1 cellular context compared by ENCODE assay signal in genomic region chr7:128783143-128783799, GRCh38.
TF ChIP-seq lines count a peak whose summit lies in the region.

No MANE protein-coding gene starts in this region.

TF ChIP-seq in K562, 482 proteins besides CTCF, POLR2A, EP300 and RAD21 (continued from another document and continues in another):
- peak; percentile 67 for TF ChIP-seq E2F8 (IDR thresholded peaks at IDR 0.05; ENCODE audit: low read depth, partially characterized antibody)
- peak; percentile 82 for TF ChIP-seq ZNF24 (IDR thresholded peaks at IDR 0.05)
- peak; percentile 40; the same call in 1 of the 2 replicates for TF ChIP-seq ZBTB7A (IDR thresholded peaks at IDR 0.05; ENCODE audit: borderline replicate concordance, control insufficient read depth, low read depth, low read length)
- TF ChIP-seq ATF6 (CRISPR knock-in tag; IDR thresholded peaks at IDR 0.05): peak; percentile 44; the same call in 1 of the 2 replicates
- TF ChIP-seq CREM (IDR thresholded peaks at IDR 0.05; ENCODE audit: low read depth): peak; percentile 87
- TF ChIP-seq PHF8 (IDR thresholded peaks at IDR 0.05; ENCODE audit: borderline replicate concordance, low read length): peak; percentile 43; the same call in 1 of the 2 replicates
- TF ChIP-seq L3MBTL2 (IDR thresholded peaks at IDR 0.05): peak; percentile 58; the same call in 1 of the 2 replicates
- no peak for TF ChIP-seq SLC30A9 (CRISPR knock-in tag; IDR thresholded peaks at IDR 0.05)
- peak; percentile 84 for TF ChIP-seq MAX (CRISPR knock-in tag; IDR thresholded peaks at IDR 0.05)
- TF ChIP-seq SIN3A (IDR thresholded peaks at IDR 0.05; ENCODE audit: borderline replicate concordance in 2 of 2, control insufficient read depth in 1 of 2, low read depth in 2 of 2, low read length in 2 of 2): 0 out of 4 replicates have a peak, but pooled peaks of 1 of the 2 experiments have one; percentile 4
- TF ChIP-seq RBM34 (IDR thresholded peaks at IDR 0.05; ENCODE audit: borderline replicate concordance, insufficient read depth, low read length): no peak
- peak; percentile 92; the same call in 1 of the 2 replicates for TF ChIP-seq ERF (CRISPR knock-in tag; IDR thresholded peaks at IDR 0.05)
- peak; percentile 68; the same call in 1 of the 2 replicates for TF ChIP-seq SREBF1 (IDR thresholded peaks at IDR 0.05; ENCODE audit: borderline replicate concordance, low read depth, low read length)
- TF ChIP-seq DMBX1 (CRISPR knock-in tag; IDR thresholded peaks at IDR 0.05; ENCODE audit: borderline replicate concordance): peak; percentile 83; the same call in 1 of the 2 replicates
- peak; percentile 61 to 78; a peak in 2 of 4 replicates for TF ChIP-seq TEAD1 (CRISPR knock-in tag; IDR thresholded peaks at IDR 0.05)
- TF ChIP-seq ZBTB12 (CRISPR knock-in tag; IDR thresholded peaks at IDR 0.05): 0 out of 2 replicates have a peak, but pooled peaks have one; percentile 14
- TF ChIP-seq BRF2 (IDR thresholded peaks at IDR 0.05; ENCODE audit: borderline replicate concordance, insufficient read depth, insufficient read length): no peak
- TF ChIP-seq KLF10 (CRISPR knock-in tag; IDR thresholded peaks at IDR 0.05): no peak
- TF ChIP-seq CREB1 (IDR thresholded peaks at IDR 0.05): peak; percentile 69
- peak; percentile 79 for TF ChIP-seq CREB1 (CRISPR knock-in tag; IDR thresholded peaks at IDR 0.05)
- TF ChIP-seq DPF2 (IDR thresholded peaks at IDR 0.05): peak; percentile 63; the same call in 1 of the 2 replicates
- 0 out of 4 replicates have a peak, but pooled peaks of 1 of the 2 experiments have one; percentile 33 for TF ChIP-seq UBTF (IDR thresholded peaks at IDR 0.05; ENCODE audit: borderline replicate concordance in 1 of 2, low read depth in 2 of 2, low read length in 2 of 2)
- TF ChIP-seq ZNF354B (CRISPR knock-in tag; IDR thresholded peaks at IDR 0.05): no peak
- peak in 1 of 2 experiments; percentile 77; a peak in 2 of 4 replicates for TF ChIP-seq FOXK2 (conservative IDR thresholded peaks at IDR 0.05 in 1 of 2, IDR thresholded peaks at IDR 0.05 in 1 of 2; ENCODE audit: low read depth in 2 of 2)
- peak; percentile 76 to 99; a peak in 3 of 4 replicates for TF ChIP-seq TBL1XR1 (IDR thresholded peaks at IDR 0.05; ENCODE audit: low read length in 2 of 2)
- peak; percentile 71 for TF ChIP-seq SMAD1 (IDR thresholded peaks at IDR 0.05; ENCODE audit: low read depth, low read length, partially characterized antibody)
- TF ChIP-seq SP2 (IDR thresholded peaks at IDR 0.05; ENCODE audit: extremely low read depth, low read depth, low read length, poor library complexity, severe bottlenecking): no peak
- TF ChIP-seq IRF9 (tag; IDR thresholded peaks at IDR 0.05): 0 out of 2 replicates have a peak, but pooled peaks have one; percentile 42
- peak; percentile 73; the same call in 1 of the 2 replicates for TF ChIP-seq ZC3H8 (IDR thresholded peaks at IDR 0.05)
- peak; percentile 79; the same call in 1 of the 2 replicates for TF ChIP-seq MTA3 (IDR thresholded peaks at IDR 0.05; ENCODE audit: borderline replicate concordance)
- peak; percentile 97 for TF ChIP-seq ZNF592 (IDR thresholded peaks at IDR 0.05)
- no peak for TF ChIP-seq RAD51 (IDR thresholded peaks at IDR 0.05; ENCODE audit: borderline replicate concordance, low read depth)
- no peak for TF ChIP-seq ZNF589 (CRISPR knock-in tag; IDR thresholded peaks at IDR 0.05; ENCODE audit: low read depth)
- TF ChIP-seq ZNF316 (IDR thresholded peaks at IDR 0.05): no peak
- TF ChIP-seq XRCC5 (IDR thresholded peaks at IDR 0.05; ENCODE audit: low read depth, low read length): peak; percentile 98
- no peak; the same call in 1 of the 2 replicates for TF ChIP-seq GABPB2 (CRISPR knock-in tag; conservative IDR thresholded peaks at IDR 0.05)
- peak; percentile 59 for TF ChIP-seq HCFC1 (IDR thresholded peaks at IDR 0.05; ENCODE audit: low read depth, low read length)
- TF ChIP-seq NFIC (IDR thresholded peaks at IDR 0.05): peak; percentile 96
